Comparison of ENCODE assay signal across 21 cellular contexts in the genomic region with DNA sequence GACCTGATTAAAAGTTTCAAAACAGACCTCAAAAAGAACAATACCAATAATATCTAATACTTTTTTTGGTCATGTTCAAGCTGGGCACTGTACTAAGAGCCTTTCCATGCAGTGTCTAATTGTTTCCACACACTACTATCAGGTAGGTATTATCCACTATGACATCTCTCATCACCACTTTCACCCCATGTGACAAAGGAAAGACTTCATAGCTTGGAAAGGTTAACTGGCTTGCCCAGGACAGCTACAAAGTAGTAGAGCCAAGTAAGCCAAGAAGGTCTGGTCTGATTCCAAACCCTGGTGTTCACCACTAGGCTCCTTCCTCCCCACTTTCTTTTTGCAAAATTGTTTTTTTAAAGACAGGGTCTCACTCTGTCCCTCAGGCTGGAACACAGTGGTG.
A peak's percentile ranks its signal among the peaks of the same experiment; 100 is the strongest.
DNase-seq lines count a peak whose midpoint lies in the region; ATAC-seq, FAIRE-seq and TF ChIP-seq lines count a peak whose summit lies in the region.
"Had no signal": no experiment of that assay in that cellular context is flagged by ENCODE, and none has a peak within 500 bp of the region (broad histone marks: within the 10 kb centered on the region; RNA-seq: fewer than 3 reads in every experiment).

No MANE protein-coding gene starts in this region.

- POLR2A ChIA-PET in PC-3 (lab: Charles Lee; ENCODE audit: unreplicated experiment): interaction anchor here (0.6 kb wide), 2 partner anchors 19 to 314 kb away, joined by 3 to 9 read pairs; no protein-coding TSS in a partner anchor

- H3K9me3 ChIP-seq in PC-3 (ENCODE audit: low read length) (no peaks in the 10 kb centered on the region), esophagus squamous epithelium (no peaks in the 10 kb centered on the region), psoas muscle (no peaks in the 10 kb centered on the region), transverse colon (no peaks in the 10 kb centered on the region), tibial nerve (no peaks in the 10 kb centered on the region)
- H3K9me3 ChIP-seq: Peyer's patch had no signal

- H3K27me3 ChIP-seq in PC-3 (ENCODE audit: low read length) (no peaks in the 10 kb centered on the region), esophagus squamous epithelium (no peaks in the 10 kb centered on the region), psoas muscle (ENCODE audit: insufficient read depth in 3 of 3, low read length in 2 of 3) (no peaks in the 10 kb centered on the region), transverse colon (no peaks in the 10 kb centered on the region), tibial nerve (no peaks in the 10 kb centered on the region)
- H3K27me3 ChIP-seq: Peyer's patch had no signal

- no peaks in the 10 kb centered on the region for H3K79me2 ChIP-seq in PC-3 (ENCODE audit: low read length)

- peak overlapping the region; percentile 28 for H3K4me2 ChIP-seq in PC-3 (ENCODE audit: low read length)

- DNase-seq in PC-3 (no peak), esophagus squamous epithelium (lab: John Stamatoyannopoulos, UW) (no peak), psoas muscle (no peak), transverse colon (no peak), tibial nerve (ENCODE audit: low spot score in 2 of 2) (no peak), H54 (ENCODE audit: insufficient read length, low spot score) (no peak)
- DNase-seq: CD4-positive, CD25-positive, alpha-beta regulatory T cell; COR-L47; DMS 273 treated with DMSO at 0.1 percent for 48 hours; DMS79 treated with DMSO at 0.1 percent for 48 hours; H9; KBM-7; NCI-H1105; NCI-H146; NCI-H2029 treated with DMSO at 0.1 percent for 48 hours; NCI-H748 treated with DMSO at 0.1 percent for 48 hours; NK-92 treated with Interleukin-12 subunit alpha and Interleukin-12 subunit beta, amount 100 ng/mL, for 24 hours; Peyer's patch had no signal

- CTCF ChIA-PET in PC-3 (lab: Charles Lee): interaction anchor here (1.2 to 1.6 kb wide), 2 partner anchors 63 to 71 kb away, joined by 4 to 9 read pairs; no protein-coding TSS in a partner anchor

- H3K27ac ChIP-seq in PC-3 (ENCODE audit: low read length) (peak overlapping the region; percentile 73), esophagus squamous epithelium (peak overlapping the region in 3 of 4 donors; percentile 61 to 72 (median 68)), psoas muscle (no peak overlapping the region), transverse colon (peak overlapping the region; percentile 65 to 83 (median 76)), tibial nerve (no peak overlapping the region)

- H3F3A ChIP-seq in PC-3 (ENCODE audit: low read length, unreplicated experiment): no peaks in the 10 kb centered on the region

- H2AFZ ChIP-seq in PC-3 (ENCODE audit: low read length): 0 out of 2 replicates have a peak overlapping the region, but pooled peaks have one; percentile 0

- FAIRE-seq in H54 (lab: Jason Lieb, UNC): no peak
- FAIRE-seq: GM12878 had no signal

- TF ChIP-seq CTCF in PC-3 (conservative IDR thresholded peaks at IDR 0.05; ENCODE audit: low read depth, low read length): no peak
- TF ChIP-seq CTCF in esophagus squamous epithelium (IDR thresholded peaks at IDR 0.05): no peak
- TF ChIP-seq CTCF in psoas muscle (IDR thresholded peaks at IDR 0.05): no peak
- no peak for TF ChIP-seq CTCF in transverse colon (IDR thresholded peaks at IDR 0.05)
- TF ChIP-seq CTCF in tibial nerve (IDR thresholded peaks at IDR 0.05): no peak

- 0 out of 2 replicates have a peak, but pooled peaks cover 4% of the 10 kb centered on the region for H3K36me3 ChIP-seq in PC-3 (ENCODE audit: low read depth, low read length)
- no peaks in the 10 kb centered on the region for H3K36me3 ChIP-seq in esophagus squamous epithelium
- no peaks in the 10 kb centered on the region for H3K36me3 ChIP-seq in psoas muscle (ENCODE audit: insufficient read depth in 1 of 2, low read depth in 1 of 2)
- no peaks in the 10 kb centered on the region for H3K36me3 ChIP-seq in transverse colon
- no peaks in the 10 kb centered on the region for H3K36me3 ChIP-seq in tibial nerve
- H3K36me3 ChIP-seq: Peyer's patch had no signal

- peak overlapping the region; percentile 22 for H3K9ac ChIP-seq in PC-3 (ENCODE audit: low read length)

- TF ChIP-seq POLR2A in esophagus squamous epithelium (IDR thresholded peaks at IDR 0.05) (no peak), transverse colon (IDR thresholded peaks at IDR 0.05) (no peak), tibial nerve (IDR thresholded peaks at IDR 0.05) (no peak), H54 (IDR thresholded peaks at IDR 0.05; ENCODE audit: low read depth, low read length) (no peak)

- ATAC-seq in PC-3 (peak; percentile 3; the same call in 1 of the 2 replicates), psoas muscle (peak in 3 of 4 donors; percentile 25 to 57 (median 37)), GM21367 (IDR thresholded peaks at IDR 0.05; ENCODE audit: unreplicated experiment) (no peak), HG03457 (IDR thresholded peaks at IDR 0.05; ENCODE audit: unreplicated experiment) (no peak)
- ATAC-seq: GM12878 had no signal

- TF ChIP-seq EP300 in transverse colon (IDR thresholded peaks at IDR 0.05; ENCODE audit: low read depth): no peak
- TF ChIP-seq EP300 in tibial nerve (IDR thresholded peaks at IDR 0.05): no peak

- in situ Hi-C loops in transverse colon (cut with MboI; ENCODE audit: low pct_ligation_motif_present in 1 of 4, low pct_unique_long_range_greater_than_20kb in 1 of 4, low sequenced_read_pairs in 3 of 4): no loop called here

- no peaks in the 10 kb centered on the region for H4K20me1 ChIP-seq in PC-3 (ENCODE audit: low read length)

- H3K9me2 ChIP-seq in PC-3 (replicated peaks; ENCODE audit: low read length): no peaks in the 10 kb centered on the region

- peaks cover 46% of the 10 kb centered on the region for H3K4me1 ChIP-seq in PC-3 (ENCODE audit: insufficient read depth, low read length)
- H3K4me1 ChIP-seq in esophagus squamous epithelium: peaks cover 0 to 17% (median 6%) of the 10 kb centered on the region in 3 donors
- H3K4me1 ChIP-seq in psoas muscle: peaks cover 16% of the 10 kb centered on the region
- H3K4me1 ChIP-seq in transverse colon: peaks cover 4 to 13% (median 7%) of the 10 kb centered on the region in 4 donors
- peaks cover 0 to 8% (median under 1%) of the 10 kb centered on the region in 4 donors for H3K4me1 ChIP-seq in tibial nerve

- H3K4me3 ChIP-seq in PC-3 (ENCODE audit: low read length) (no peak overlapping the region), esophagus squamous epithelium (no peak overlapping the region), psoas muscle (no peak overlapping the region), transverse colon (no peak overlapping the region), tibial nerve (no peak overlapping the region)
- H3K4me3 ChIP-seq: GM12878, Peyer's patch had no signal

- BruUV-seq in PC-3 (replicated peaks; lab: Mats Ljungman, UMichigan): TSS peak; percentile 37

- intact Hi-C loops in PC-3 (cut with micrococcal nuclease) (no loop called here), esophagus squamous epithelium (cut with DNase I) (no loop called here), psoas muscle (cut with DNase I) (no loop called here), transverse colon (cut with DNase I; ENCODE audit: low total_unique reads) (no loop called here)

Comparison
In these comparisons a context has a peak if more than half of its experiments do, and no peak if none do; other contexts are left out.
1. ATAC-seq: peak in PC-3 (single experiment) and psoas muscle (3 of 4); none in GM21367 (single experiment) and HG03457 (single experiment).
2. H3K27ac ChIP-seq: peak in PC-3 (single experiment), esophagus squamous epithelium (3 of 4) and transverse colon (4 of 4); none in psoas muscle (single experiment) and tibial nerve (0 of 4).